ENCODE assay signal across 1 cellular context in genomic region chr6:32194825-32195651, GRCh38.
TF ChIP-seq lines count a peak whose summit lies in the region.

No MANE protein-coding gene starts in this region.

TF ChIP-seq in K562, 482 proteins besides CTCF, POLR2A, EP300 and RAD21 (continues in another document):
- TF ChIP-seq ZBTB17 (CRISPR knock-in tag; IDR thresholded peaks at IDR 0.05) (0 out of 2 replicates have a peak, but pooled peaks have one; percentile 8), ZNF224 (CRISPR knock-in tag; IDR thresholded peaks at IDR 0.05) (0 out of 2 replicates have a peak, but pooled peaks have one; percentile 61), PHF21A (IDR thresholded peaks at IDR 0.05; ENCODE audit: borderline replicate concordance, low read depth) (no peak), FOXK1 (CRISPR knock-in tag; IDR thresholded peaks at IDR 0.05; ENCODE audit: borderline replicate concordance) (0 out of 2 replicates have a peak, but pooled peaks have one; percentile 67), ZC3H8 (IDR thresholded peaks at IDR 0.05) (0 out of 2 replicates have a peak, but pooled peaks have one; percentile 76), CHCHD3 (CRISPR knock-in tag; IDR thresholded peaks at IDR 0.05) (0 out of 2 replicates have a peak, but pooled peaks have one; percentile 78), ZBTB49 (CRISPR knock-in tag; IDR thresholded peaks at IDR 0.05; ENCODE audit: borderline replicate concordance) (0 out of 2 replicates have a peak, but pooled peaks have one; percentile 29), ARNT (IDR thresholded peaks at IDR 0.05) (peak; percentile 73 to 88; a peak in 2 of 4 replicates), PRDM10 (IDR thresholded peaks at IDR 0.05; ENCODE audit: partially characterized antibody) (peak; percentile 40), RNF219 (CRISPR knock-in tag; IDR thresholded peaks at IDR 0.05) (peak; percentile 80; the same call in 1 of the 2 replicates), ASH1L (IDR thresholded peaks at IDR 0.05; ENCODE audit: borderline replicate concordance, low read depth, partially characterized antibody) (peak; percentile 15), PML (IDR thresholded peaks at IDR 0.05; ENCODE audit: low read length) (peak; percentile 39; the same call in 1 of the 2 replicates), ARID1B (IDR thresholded peaks at IDR 0.05) (peak; percentile 50; the same call in 1 of the 2 replicates), SP2 (IDR thresholded peaks at IDR 0.05; ENCODE audit: extremely low read depth, low read depth, low read length, poor library complexity, severe bottlenecking) (peak; percentile 39), KLF16 (IDR thresholded peaks at IDR 0.05) (0 out of 2 replicates have a peak, but pooled peaks have one; percentile 11), CREBBP (IDR thresholded peaks at IDR 0.05; ENCODE audit: low read depth, low read length) (no peak), ZBTB1 (CRISPR knock-in tag; IDR thresholded peaks at IDR 0.05; ENCODE audit: borderline replicate concordance, low read depth) (no peak), GTF2A2 (tag; IDR thresholded peaks at IDR 0.05) (no peak), TAF1 (IDR thresholded peaks at IDR 0.05; ENCODE audit: control insufficient read depth, extremely low read depth, insufficient read depth, low read length, severe bottlenecking) (peak; percentile 45), ZNF175 (CRISPR knock-in tag; IDR thresholded peaks at IDR 0.05; ENCODE audit: low read depth) (peak; percentile 19; the same call in 1 of the 2 replicates), HNRNPUL1 (IDR thresholded peaks at IDR 0.05; ENCODE audit: low read length) (peak; percentile 84; the same call in 1 of the 2 replicates), ZBTB8A (IDR thresholded peaks at IDR 0.05; ENCODE audit: partially characterized antibody) (no peak), SMARCA4 (IDR thresholded peaks at IDR 0.05) (peak; percentile 74), SRF (CRISPR knock-in tag; IDR thresholded peaks at IDR 0.05) (peak in 1 of 2 experiments; percentile 64; a peak in 1 of 4 replicates), ZNF23 (CRISPR knock-in tag; IDR thresholded peaks at IDR 0.05) (no peak), EGR1 (conservative IDR thresholded peaks at IDR 0.05) (0 out of 2 replicates have a peak, but pooled peaks have one; percentile 22), MEIS2 (IDR thresholded peaks at IDR 0.05; ENCODE audit: partially characterized antibody) (peak; percentile 11), ZNF511 (CRISPR knock-in tag; IDR thresholded peaks at IDR 0.05) (0 out of 2 replicates have a peak, but pooled peaks have one; percentile 21), AFF4 (CRISPR knock-in tag; IDR thresholded peaks at IDR 0.05) (peak; percentile 7; the same call in 1 of the 2 replicates), NCOA1 (IDR thresholded peaks at IDR 0.05; ENCODE audit: low read depth) (peak; percentile 37; the same call in 1 of the 2 replicates), RHOXF2B (CRISPR knock-in tag; conservative IDR thresholded peaks at IDR 0.05) (0 out of 2 replicates have a peak, but pooled peaks have one; percentile 43), NR0B1 (IDR thresholded peaks at IDR 0.05; ENCODE audit: partially characterized antibody) (no peak), RAD51 (IDR thresholded peaks at IDR 0.05; ENCODE audit: borderline replicate concordance, low read depth) (0 out of 2 replicates have a peak, but pooled peaks have one; percentile 16), CGGBP1 (CRISPR knock-in tag; IDR thresholded peaks at IDR 0.05) (peak; percentile 86; the same call in 1 of the 2 replicates), THRB (CRISPR knock-in tag; conservative IDR thresholded peaks at IDR 0.05) (peak; percentile 72; the same call in 1 of the 2 replicates), E2F1 (CRISPR knock-in tag; IDR thresholded peaks at IDR 0.05) (no peak), DPF2 (IDR thresholded peaks at IDR 0.05) (peak; percentile 78), SUPT5H (IDR thresholded peaks at IDR 0.05) (peak; percentile 54), TOE1 (IDR thresholded peaks at IDR 0.05; ENCODE audit: borderline replicate concordance) (peak; percentile 77), TOE1 (CRISPR knock-in tag; IDR thresholded peaks at IDR 0.05; ENCODE audit: borderline replicate concordance, low read depth) (no peak), ELF1 (tag; IDR thresholded peaks at IDR 0.05) (no peak)
